ENCODE assay signal across 11 cellular contexts in the genomic region with DNA sequence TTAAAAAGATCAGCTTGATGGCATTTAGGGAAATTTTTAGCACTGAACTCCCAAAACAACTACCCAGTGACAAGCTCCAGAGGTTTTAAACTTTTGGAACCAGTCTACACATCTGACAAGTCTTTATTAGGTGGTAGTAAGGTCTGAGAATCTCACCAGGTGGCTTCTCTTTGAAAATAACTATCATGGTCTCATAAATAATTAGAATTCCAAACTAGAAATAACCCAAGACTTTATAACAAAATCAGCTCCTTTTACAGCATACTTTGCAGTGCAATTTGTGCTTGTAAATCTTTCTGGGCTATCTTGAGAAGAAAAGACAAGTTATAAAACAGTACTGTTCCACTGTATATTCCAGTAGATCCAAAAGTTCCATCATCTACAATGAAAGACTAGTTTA.
A peak's percentile ranks its signal among the peaks of the same experiment; 100 is the strongest.
DNase-seq lines count a peak whose midpoint lies in the region; ATAC-seq, FAIRE-seq and TF ChIP-seq lines count a peak whose summit lies in the region.
"Had no signal": no experiment of that assay in that cellular context is flagged by ENCODE, and none has a peak within 500 bp of the region (broad histone marks: within the 10 kb centered on the region; RNA-seq: fewer than 3 reads in every experiment).

No MANE protein-coding gene starts in this region.

- peak overlapping the region; percentile 81 for H3K4me2 ChIP-seq in astrocyte (ENCODE audit: low read length)

- H2AFZ ChIP-seq in astrocyte (ENCODE audit: low read depth, low read length) = no peak overlapping the region

- H3K27me3 Mint-ChIP-seq in astrocyte (ENCODE audit: low read depth, unreplicated experiment) = no peaks in the 10 kb centered on the region
- peaks cover 0 to 20% (median 0%) of the 10 kb centered on the region in 5 donors for H3K27me3 Mint-ChIP-seq in naive thymus-derived CD4-positive, alpha-beta T cell

- no peaks in the 10 kb centered on the region for H3K27me3 ChIP-seq in HUES6 (ENCODE audit: control insufficient read depth, insufficient read depth, low read length)
- no peaks in the 10 kb centered on the region for H3K27me3 ChIP-seq in astrocyte (ENCODE audit: insufficient read depth, low read length)
- H3K27me3 ChIP-seq in naive thymus-derived CD4-positive, alpha-beta T cell (ENCODE audit: control insufficient read depth in 2 of 2, insufficient read depth in 2 of 2, low read length in 2 of 2) = no peaks in the 10 kb centered on the region

- H3K4me1 ChIP-seq in HUES6 (ENCODE audit: control insufficient read depth, insufficient read depth, low read length) (no peaks in the 10 kb centered on the region), astrocyte (ENCODE audit: insufficient read depth, low read length) (no peaks in the 10 kb centered on the region)
- H3K4me1 ChIP-seq in naive thymus-derived CD4-positive, alpha-beta T cell (ENCODE audit: control insufficient read depth in 2 of 2, insufficient read depth in 2 of 2, low read length in 2 of 2) = peaks cover 9 to 14% of the 10 kb centered on the region in 2 donors

- peak overlapping the region; percentile 97 for H3K4me3 Mint-ChIP-seq in astrocyte (ENCODE audit: unreplicated experiment)
- peak overlapping the region; percentile 89 to 99 (median 94) for H3K4me3 Mint-ChIP-seq in naive thymus-derived CD4-positive, alpha-beta T cell

- H3K36me3 Mint-ChIP-seq in astrocyte (ENCODE audit: low read depth, unreplicated experiment) = no peaks in the 10 kb centered on the region
- H3K36me3 Mint-ChIP-seq in naive thymus-derived CD4-positive, alpha-beta T cell = peaks cover 4 to 15% (median 13%) of the 10 kb centered on the region in 5 donors

- no peak overlapping the region for H3K27ac Mint-ChIP-seq in astrocyte (ENCODE audit: unreplicated experiment)
- H3K27ac Mint-ChIP-seq in naive thymus-derived CD4-positive, alpha-beta T cell = peak overlapping the region in 8 of 9 donors; percentile 30 to 99 (median 98)

- CTCF ChIA-PET in naive thymus-derived CD4-positive, alpha-beta T cell (lab: Charles Lee) = no interaction called here

- H3K36me3 ChIP-seq in HUES6 (ENCODE audit: control insufficient read depth, insufficient read depth, low read length) (peaks cover 27% of the 10 kb centered on the region), astrocyte (ENCODE audit: insufficient read depth, low read length) (peaks cover 4% of the 10 kb centered on the region)
- H3K36me3 ChIP-seq in naive thymus-derived CD4-positive, alpha-beta T cell (ENCODE audit: control insufficient read depth in 2 of 3, insufficient read depth in 3 of 3, low read length in 3 of 3) = peaks cover 0 to 8% (median 4%) of the 10 kb centered on the region in 3 experiments

- H3K9ac ChIP-seq in HUES6 (ENCODE audit: low read length) = no peak overlapping the region
- peak overlapping the region; percentile 84 for H3K9ac ChIP-seq in astrocyte (ENCODE audit: low read length)

- H3K9me3 ChIP-seq in HUES6 (ENCODE audit: control insufficient read depth, insufficient read depth, low read depth, low read length) (no peaks in the 10 kb centered on the region), astrocyte (ENCODE audit: insufficient read depth, low read depth, low read length) (no peaks in the 10 kb centered on the region)
- no peaks in the 10 kb centered on the region for H3K9me3 ChIP-seq in naive thymus-derived CD4-positive, alpha-beta T cell (ENCODE audit: control insufficient read depth in 2 of 3, low read length in 3 of 3)

- peak overlapping the region; percentile 82 for H3K4me3 ChIP-seq in AG10803 (ENCODE audit: low read length)
- peak overlapping the region; percentile 78 for H3K4me3 ChIP-seq in HUES6 (ENCODE audit: low read depth, low read length)
- no peak overlapping the region for H3K4me3 ChIP-seq in astrocyte (ENCODE audit: insufficient read depth, low read depth, low read length)
- H3K4me3 ChIP-seq in naive thymus-derived CD4-positive, alpha-beta T cell (ENCODE audit: low read length) = peak overlapping the region; percentile 71

- TF ChIP-seq CTCF in AG10803 (conservative IDR thresholded peaks at IDR 0.05; ENCODE audit: low read length) (no peak), astrocyte (IDR thresholded peaks at IDR 0.05; ENCODE audit: insufficient read depth, low read depth, low read length) (no peak)

- H3K27ac ChIP-seq in HUES6 (ENCODE audit: low read depth, low read length) (no peak overlapping the region), astrocyte (ENCODE audit: low read depth, low read length) (no peak overlapping the region)
- H3K27ac ChIP-seq in naive thymus-derived CD4-positive, alpha-beta T cell (ENCODE audit: low read depth, low read length) = peak overlapping the region; percentile 80

- peaks cover 6% of the 10 kb centered on the region for H3K4me1 Mint-ChIP-seq in astrocyte (ENCODE audit: low read depth, unreplicated experiment)
- H3K4me1 Mint-ChIP-seq in naive thymus-derived CD4-positive, alpha-beta T cell = peaks cover 8 to 25% (median 20%) of the 10 kb centered on the region in 7 donors

- no peaks in the 10 kb centered on the region for H4K20me1 ChIP-seq in astrocyte (ENCODE audit: insufficient read depth, low read length)

- intact Hi-C loops in naive thymus-derived CD4-positive, alpha-beta T cell (cut with micrococcal nuclease) = loop anchor here (2.0 to 10.0 kb wide), 2 partner anchors 57 to 311 kb away; no protein-coding TSS in a partner anchor

- no peak for FAIRE-seq in astrocyte (lab: Jason Lieb, UNC)
- FAIRE-seq: urothelium cell line had no signal

- no peaks in the 10 kb centered on the region for H3K79me2 ChIP-seq in astrocyte (ENCODE audit: insufficient read depth, low read length)

- no peak for ATAC-seq in naive thymus-derived CD4-positive, alpha-beta T cell
- ATAC-seq in GM21619 (IDR thresholded peaks at IDR 0.05; ENCODE audit: unreplicated experiment) = no peak
- no peak for ATAC-seq in GM21447 (IDR thresholded peaks at IDR 0.05; ENCODE audit: unreplicated experiment)
- no peak for ATAC-seq in HG02870 (IDR thresholded peaks at IDR 0.05; ENCODE audit: unreplicated experiment)
- no peak for ATAC-seq in GM21423 (IDR thresholded peaks at IDR 0.05; ENCODE audit: unreplicated experiment)

- no peak for DNase-seq in AG10803 (ENCODE audit: low read depth)
- no peak for DNase-seq in astrocyte (ENCODE audit: low read depth)
- no peak for DNase-seq in naive thymus-derived CD4-positive, alpha-beta T cell
- DNase-seq: posterior cingulate gyrus, T-helper 9 cell had no signal

- H3K9me3 Mint-ChIP-seq in astrocyte (ENCODE audit: unreplicated experiment) = no peaks in the 10 kb centered on the region
- H3K9me3 Mint-ChIP-seq in naive thymus-derived CD4-positive, alpha-beta T cell = peaks cover 0 to 6% (median 0%) of the 10 kb centered on the region in 11 donors

- POLR2A ChIA-PET in naive thymus-derived CD4-positive, alpha-beta T cell (lab: Charles Lee) = interaction anchor here (0.9 to 3.7 kb wide), 11 partner anchors 20 to 190 kb away, joined by 3 to 27 read pairs (median 6); partner anchors contain the start of genes CCT8, LTN1 and RWDD2B
